In the genomic region with DNA sequence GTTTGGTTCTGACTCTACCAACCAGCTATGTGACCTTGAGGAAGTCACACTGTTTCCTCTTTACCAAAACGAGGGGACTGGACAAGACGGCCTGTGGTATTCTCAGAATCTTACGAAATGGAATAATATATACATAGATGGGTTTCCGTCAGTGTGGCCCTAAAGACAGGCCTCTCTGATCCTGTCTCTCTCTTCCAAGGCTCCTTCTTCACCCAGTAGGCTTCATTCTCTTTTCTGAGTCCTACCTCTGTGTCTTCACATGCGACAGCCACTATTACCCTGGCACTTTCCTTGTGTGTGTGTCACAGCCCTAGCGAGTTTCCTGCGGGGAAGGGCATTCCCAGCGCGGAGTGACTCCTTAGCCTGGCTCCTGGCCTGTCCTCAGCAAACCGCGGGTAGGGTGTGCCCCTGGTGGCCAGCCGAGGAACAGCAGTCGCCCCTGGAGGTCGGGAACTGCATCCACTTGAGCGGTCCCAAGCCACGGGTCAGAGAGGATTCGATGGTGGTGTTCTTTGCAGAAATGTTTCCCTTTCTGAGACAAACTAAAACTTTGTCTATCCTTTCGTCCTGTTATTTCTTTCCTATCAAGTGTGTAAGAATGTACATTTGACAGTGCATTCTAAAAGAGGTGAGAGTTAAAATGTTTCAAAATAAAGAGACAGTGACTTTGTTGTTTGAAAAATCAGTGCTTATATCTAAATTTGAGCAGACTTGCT, we compare ENCODE assay signal across 8 cellular contexts.
A peak's percentile ranks its signal among the peaks of the same experiment; 100 is the strongest.
DNase-seq lines count a peak whose midpoint lies in the region; ATAC-seq and TF ChIP-seq lines count a peak whose summit lies in the region.

No MANE protein-coding gene starts in this region.

- DNase-seq in COLO829 (ENCODE audit: low spot score) (peak; percentile 6), NCI-H510A treated with DMSO at 0.1 percent for 48 hours (lab: John Stamatoyannopoulos, UW) (peak; percentile 23), epidermal melanocyte (ENCODE audit: insufficient read length, low spot score) (peak; percentile 46), midbrain (lab: John Stamatoyannopoulos, UW) (peak; percentile 83)
- peak; percentile 75 for DNase-seq in activated CD8-positive, alpha-beta T cell treated with anti-CD3 and anti-CD28 coated beads for 36 hours
- DNase-seq in stimulated activated CD8-positive, alpha-beta memory T cell treated with anti-CD3 and anti-CD28 coated beads, Interleukin-15, amount 100 ng/mL, for 48 hours (ENCODE audit: low read depth in 2 of 2), result peak; percentile 35 to 43

- H3K36me3 Mint-ChIP-seq in activated CD8-positive, alpha-beta T cell treated with anti-CD3 and anti-CD28 coated beads for 36 hours (ENCODE audit: low read depth), result no peaks in the 10 kb centered on the region

- TF ChIP-seq CTCF in activated CD8-positive, alpha-beta T cell treated with anti-CD3 and anti-CD28 coated beads for 36 hours (IDR thresholded peaks at IDR 0.05), result peak; percentile 96

- intact Hi-C loops in activated CD8-positive, alpha-beta T cell treated with anti-CD3 and anti-CD28 coated beads for 36 hours (cut with micrococcal nuclease), result no loop called here

- H3K4me3 Mint-ChIP-seq in activated CD8-positive, alpha-beta T cell treated with anti-CD3 and anti-CD28 coated beads for 36 hours, result no peak overlapping the region

- H3K4me1 Mint-ChIP-seq in activated CD8-positive, alpha-beta T cell treated with anti-CD3 and anti-CD28 coated beads for 36 hours (ENCODE audit: low read depth), result no peaks in the 10 kb centered on the region

- POLR2A ChIA-PET in activated CD8-positive, alpha-beta T cell treated with anti-CD3 and anti-CD28 coated beads for 36 hours (lab: Charles Lee), result no interaction called here

- ATAC-seq in GM21528 (IDR thresholded peaks at IDR 0.05; ENCODE audit: low FRiP score, unreplicated experiment), result peak; percentile 71
- peak; percentile 90 for ATAC-seq in activated CD8-positive, alpha-beta T cell treated with anti-CD3 and anti-CD28 coated beads for 36 hours
- ATAC-seq in HG02840 (IDR thresholded peaks at IDR 0.05; ENCODE audit: low FRiP score, unreplicated experiment), result no peak

- H3K9me3 Mint-ChIP-seq in activated CD8-positive, alpha-beta T cell treated with anti-CD3 and anti-CD28 coated beads for 36 hours, result no peaks in the 10 kb centered on the region

- no peak overlapping the region for H3K27ac Mint-ChIP-seq in activated CD8-positive, alpha-beta T cell treated with anti-CD3 and anti-CD28 coated beads for 36 hours

- CTCF ChIA-PET in activated CD8-positive, alpha-beta T cell treated with anti-CD3 and anti-CD28 coated beads for 36 hours (lab: Charles Lee), result interaction anchor here (0.7 to 1.4 kb wide), 8 partner anchors 9 to 428 kb away, joined by 3 to 6 read pairs (median 4); no protein-coding TSS in a partner anchor

- H3K27me3 Mint-ChIP-seq in activated CD8-positive, alpha-beta T cell treated with anti-CD3 and anti-CD28 coated beads for 36 hours, result peaks cover 17% of the 10 kb centered on the region

Comparison
In these comparisons a context has a peak if more than half of its experiments do, and no peak if none do; other contexts are left out.
1. DNase-seq: peak in every context shown above with its lines; median percentile 83 in midbrain; 75 in activated CD8-positive, alpha-beta T cell treated with anti-CD3 and anti-CD28 coated beads for 36 hours; 46 in epidermal melanocyte; 39 in stimulated activated CD8-positive, alpha-beta memory T cell treated with anti-CD3 and anti-CD28 coated beads, Interleukin-15, amount 100 ng/mL, for 48 hours; 23 in NCI-H510A treated with DMSO at 0.1 percent for 48 hours; 6 in COLO829.